Comparison of ENCODE assay signal across 8 cellular contexts in the genomic region with DNA sequence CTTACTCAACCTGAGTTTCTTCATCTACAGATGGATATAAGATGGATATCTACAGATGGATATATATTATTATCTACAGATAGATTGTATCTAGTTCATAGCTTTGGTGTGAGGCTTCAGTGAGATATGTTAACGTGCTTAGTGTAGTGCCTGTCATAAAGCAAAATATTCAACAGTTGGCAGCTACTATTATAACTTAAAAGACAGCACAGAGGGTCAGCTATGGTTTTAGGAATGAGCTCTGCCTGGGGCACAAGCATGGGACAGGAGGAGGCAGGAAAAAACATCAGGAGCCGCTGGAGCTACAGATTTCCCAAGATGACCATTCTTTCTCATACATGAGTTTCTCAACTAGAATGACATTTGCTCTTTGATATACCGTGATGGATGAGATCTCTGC. TPM values are rescaled to one million over a fixed set of nuclear protein-coding genes. Genes with fewer than 3 reads are reported as not detected.
DNase-seq lines count a peak whose midpoint lies in the region; TF ChIP-seq lines count a peak whose summit lies in the region.
"Had no signal": no experiment of that assay in that cellular context is flagged by ENCODE, and none has a peak within 500 bp of the region (broad histone marks: within the 10 kb centered on the region; RNA-seq: fewer than 3 reads in every experiment).

No MANE protein-coding gene starts in this region.

- H3K79me2 ChIP-seq in mesendoderm (ENCODE audit: control insufficient read depth, insufficient read depth, low read length): no peaks in the 10 kb centered on the region

- H2AK5ac ChIP-seq in mesendoderm (ENCODE audit: low read length): no peak overlapping the region

- intact Hi-C loops in CD14-positive monocyte (cut with micrococcal nuclease): loop anchor here (2.0 to 5.0 kb wide), 3 partner anchors 16 to 161 kb away; a partner anchor contains a TSS

- no peak overlapping the region for H3K4ac ChIP-seq in mesendoderm (ENCODE audit: low read depth, low read length)

- peak overlapping the region; percentile 64 for H3K9ac ChIP-seq in mesendoderm (ENCODE audit: low read length)

- peaks cover 20 to 22% of the 10 kb centered on the region in 2 donors for H3K36me3 Mint-ChIP-seq in CD14-positive monocyte

- WGBS in mesendoderm (ENCODE audit: extremely low coverage, insufficient coverage, low lambda C conversion rate): no CpG with 5 or more reads among the region's 3 CpGs

- no peaks in the 10 kb centered on the region for H3K9me3 Mint-ChIP-seq in CD14-positive monocyte

- H3K9me3 ChIP-seq in SJCRH30 (replicated peaks): no peaks in the 10 kb centered on the region
- H3K9me3 ChIP-seq: prostate gland had no signal

- H3K27ac ChIP-seq in SJCRH30 (no peak overlapping the region), mesendoderm (ENCODE audit: low read depth, low read length) (no peak overlapping the region)

- H3K27me3 ChIP-seq in SJCRH30 (no peaks in the 10 kb centered on the region), mesendoderm (ENCODE audit: insufficient read depth, low read length, poor library complexity) (no peaks in the 10 kb centered on the region)

- no peak overlapping the region for H2BK120ac ChIP-seq in mesendoderm (ENCODE audit: low read depth, low read length)

- H3K4me1 Mint-ChIP-seq in CD14-positive monocyte: peaks cover 45% of the 10 kb centered on the region

- no peak overlapping the region for H3K18ac ChIP-seq in mesendoderm (ENCODE audit: low read length)

- peak overlapping the region; percentile 90 to 98 (median 96) for H3K27ac Mint-ChIP-seq in CD14-positive monocyte

- H3K56ac ChIP-seq in mesendoderm (ENCODE audit: low read length): no peak overlapping the region

- no peaks in the 10 kb centered on the region for H3K79me1 ChIP-seq in mesendoderm (ENCODE audit: low read length)

- no peak overlapping the region for H2BK5ac ChIP-seq in mesendoderm (ENCODE audit: low read length)

- no peak overlapping the region for H3K23ac ChIP-seq in mesendoderm (ENCODE audit: low read length)

- H3K4me1 ChIP-seq in SJCRH30 (peaks cover 30% of the 10 kb centered on the region), mesendoderm (ENCODE audit: control insufficient read depth, low read depth, low read length) (peaks cover 5% of the 10 kb centered on the region)
- H3K4me1 ChIP-seq: prostate gland had no signal

- H3K4me3 Mint-ChIP-seq in CD14-positive monocyte: peak overlapping the region; percentile 50 to 90

- no peak overlapping the region for H4K5ac ChIP-seq in mesendoderm (ENCODE audit: low read length)

- H3K4me2 ChIP-seq in mesendoderm (ENCODE audit: low read length): no peak overlapping the region

- H4K8ac ChIP-seq in mesendoderm (ENCODE audit: low read depth, low read length): no peak overlapping the region

- peaks cover 0 to 2% (median 2%) of the 10 kb centered on the region in 3 donors for H3K27me3 Mint-ChIP-seq in CD14-positive monocyte (ENCODE audit: low read depth in 3 of 3)

- no peak for DNase-seq in CD14-positive monocyte (ENCODE audit: low spot score)
- no peak for DNase-seq in SJCRH30
- DNase-seq in mesendoderm: no peak
- no peak for DNase-seq in foreskin melanocyte
- DNase-seq in NCI-H2196 (lab: John Stamatoyannopoulos, UW; ENCODE audit: unreplicated experiment): no peak
- DNase-seq in DMS79 (lab: John Stamatoyannopoulos, UW): no peak
- DNase-seq: T-helper 9 cell had no signal

- H3K4me3 ChIP-seq in SJCRH30 (peak overlapping the region; percentile 97), mesendoderm (ENCODE audit: low read length) (no peak overlapping the region)

- H3K36me3 ChIP-seq in SJCRH30 (peaks cover 7% of the 10 kb centered on the region), mesendoderm (ENCODE audit: control insufficient read depth, insufficient read depth, low read length) (no peaks in the 10 kb centered on the region)
- H3K36me3 ChIP-seq: prostate gland had no signal

- H2BK15ac ChIP-seq in mesendoderm (replicated peaks; ENCODE audit: low read depth): no peak overlapping the region

- TF ChIP-seq CTCF in CD14-positive monocyte (IDR thresholded peaks at IDR 0.05): no peak

RNA-seq across cellular contexts. Expression of a gene that starts 1.3 kb away (rescaled TPM):
- 10 to 100 TPM; 65.0 to 70.5 TPM for polyA plus RNA-seq in CD14-positive monocyte
- total RNA-seq in SJCRH30 (2014; rRNA removed; shearing (Covaris generic)): 57.7 and 65.3 TPM in 2 replicates
- 11.6 TPM for polyA plus RNA-seq in mesendoderm (2013, experiment 1 of 2)
- polyA plus RNA-seq in mesendoderm (2013, experiment 2 of 2): 10.6 TPM

RNA-seq across cellular contexts. Expression of a gene that starts 10.2 kb away (rescaled TPM):
- 100 to 1,000 TPM; 197 to 216 TPM for polyA plus RNA-seq in CD14-positive monocyte
- total RNA-seq in SJCRH30 (2014; rRNA removed; shearing (Covaris generic)): 127 and 133 TPM in 2 replicates
- 95.5 TPM for polyA plus RNA-seq in mesendoderm (2013, experiment 1 of 2)
- polyA plus RNA-seq in mesendoderm (2013, experiment 2 of 2): 94.0 TPM

RNA-seq across cellular contexts. Expression of a gene that starts 38.8 kb away (rescaled TPM):
- polyA plus RNA-seq in CD14-positive monocyte: 10 to 100 TPM; 60.5 to 70.0 TPM
- total RNA-seq in SJCRH30 (2014; rRNA removed; shearing (Covaris generic)): 110 and 121 TPM in 2 replicates
- polyA plus RNA-seq in mesendoderm (2013, experiment 1 of 2): 78.9 TPM
- polyA plus RNA-seq in mesendoderm (2013, experiment 2 of 2): 80.1 TPM

RNA-seq across cellular contexts. Expression of a gene that starts 41.3 kb away (rescaled TPM):
- polyA plus RNA-seq in CD14-positive monocyte: 10 to 100 TPM; 21.9 to 36.7 TPM
- total RNA-seq in SJCRH30 (2014; rRNA removed; shearing (Covaris generic)): 33.9 and 36.4 TPM in 2 replicates
- polyA plus RNA-seq in mesendoderm (2013, experiment 1 of 2): 12.6 TPM
- polyA plus RNA-seq in mesendoderm (2013, experiment 2 of 2): 13.0 TPM

RNA-seq across cellular contexts. Expression of a gene that starts 57.9 kb away (rescaled TPM):
- polyA plus RNA-seq in CD14-positive monocyte: 1 to 10 TPM in 1 of 2 donors, under 1 TPM in 1; 0.52 to 1.0 TPM
- total RNA-seq in SJCRH30 (2014; rRNA removed; shearing (Covaris generic)): 13.9 and 21.5 TPM in 2 replicates
- 0.59 TPM for polyA plus RNA-seq in mesendoderm (2013, experiment 1 of 2)
- 0.83 TPM for polyA plus RNA-seq in mesendoderm (2013, experiment 2 of 2)
